Comparison of ENCODE assay signal across 9 cellular contexts in the genomic region with DNA sequence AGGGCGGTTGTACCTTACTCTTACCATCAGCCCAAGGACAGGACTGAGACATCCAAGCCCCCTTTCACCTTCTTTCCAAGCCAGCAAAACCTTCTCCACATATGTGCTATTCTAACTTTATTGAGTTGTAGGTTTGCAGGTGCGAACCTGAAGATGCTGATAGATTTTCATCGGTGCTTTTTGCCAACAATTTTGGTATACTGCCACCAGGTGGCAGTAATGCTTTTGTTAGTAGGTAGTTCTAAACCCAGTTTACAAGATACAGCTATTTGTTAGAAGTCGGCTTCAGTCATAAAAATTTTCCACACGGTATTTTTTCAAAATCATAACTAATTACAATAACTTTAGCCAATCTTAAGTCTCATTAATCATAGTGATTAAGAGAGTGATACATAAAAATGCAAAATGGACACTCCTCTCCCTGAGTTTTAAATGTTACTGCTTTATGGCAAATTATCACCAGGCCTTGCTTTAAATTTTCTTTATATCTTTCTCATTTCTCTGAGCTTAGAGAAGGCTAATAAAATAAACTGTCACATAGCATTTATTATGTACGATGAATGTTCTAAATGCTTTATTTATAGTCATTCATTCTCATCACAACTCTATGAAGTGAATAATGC. TPM values are rescaled to one million over a fixed set of nuclear protein-coding genes. Genes with fewer than 3 reads are reported as not detected.
DNase-seq lines count a peak whose midpoint lies in the region; ATAC-seq and TF ChIP-seq lines count a peak whose summit lies in the region.
"Had no signal": no experiment of that assay in that cellular context is flagged by ENCODE, and none has a peak within 500 bp of the region (broad histone marks: within the 10 kb centered on the region; RNA-seq: fewer than 3 reads in every experiment).

No MANE protein-coding gene starts in this region.

- no peaks in the 10 kb centered on the region for H3K27me3 ChIP-seq in colonic mucosa
- H3K27me3 ChIP-seq: BLaER1 treated with 17β-estradiol and CSF1 and Interleukin-3, amounts not matched to agents 10 nM and 100 nM had no signal

- no peak overlapping the region for H3K27ac ChIP-seq in colonic mucosa
- H3K27ac ChIP-seq: BLaER1 treated with 17β-estradiol and CSF1 and Interleukin-3, amounts not matched to agents 10 nM and 100 nM had no signal

- intact Hi-C loops in colonic mucosa (cut with DNase I): loop anchor here (5.0 kb wide), 1 partner anchor 33 kb away; no protein-coding TSS in a partner anchor

- H3K9ac ChIP-seq in colonic mucosa (ENCODE audit: low read depth in 2 of 2, low read length in 2 of 2): no peak overlapping the region
- H3K9ac ChIP-seq: BLaER1 treated with 17β-estradiol and CSF1 and Interleukin-3, amounts not matched to agents 10 nM and 100 nM had no signal

- peak; percentile 31 for DNase-seq in NCI-H1105 treated with DMSO at 0.1 percent for 48 hours (lab: John Stamatoyannopoulos, UW)
- no peak for DNase-seq in NCI-H1105 (lab: John Stamatoyannopoulos, UW)
- DNase-seq in HPDE6-E6E7 (ENCODE audit: extremely low spot score): peak; percentile 10
- peak; percentile 83 for DNase-seq in RPMI8226
- DNase-seq in colonic mucosa: peak; percentile 24
- peak; percentile 68 for DNase-seq in myocyte (ENCODE audit: low read depth)

- H3K4me1 ChIP-seq in colonic mucosa: no peaks in the 10 kb centered on the region

- ATAC-seq in GM19035 (IDR thresholded peaks at IDR 0.05; ENCODE audit: unreplicated experiment) (no peak), GM18867 (IDR thresholded peaks at IDR 0.05; ENCODE audit: unreplicated experiment) (no peak)

- H3K9me3 ChIP-seq in colonic mucosa: no peaks in the 10 kb centered on the region
- H3K9me3 ChIP-seq: BLaER1 treated with 17β-estradiol and CSF1 and Interleukin-3, amounts not matched to agents 10 nM and 100 nM had no signal

- TF ChIP-seq CTCF in colonic mucosa (IDR thresholded peaks at IDR 0.05): peak; percentile 58

- no peak overlapping the region for H3K4me3 ChIP-seq in colonic mucosa
- H3K4me3 ChIP-seq: BLaER1 treated with 17β-estradiol and CSF1 and Interleukin-3, amounts not matched to agents 10 nM and 100 nM had no signal

- H3K36me3 ChIP-seq in colonic mucosa: no peaks in the 10 kb centered on the region
- H3K36me3 ChIP-seq: BLaER1 treated with 17β-estradiol and CSF1 and Interleukin-3, amounts not matched to agents 10 nM and 100 nM had no signal

RNA-seq across cellular contexts. Expression of a gene that starts 0.6 kb away (rescaled TPM):
- total RNA-seq in colonic mucosa (not detected), myocyte (not detected in 2 replicates)
- polyA plus RNA-seq in myocyte (2012): not detected

RNA-seq across cellular contexts. Expression of a gene that starts 52.3 kb away (rescaled TPM):
- total RNA-seq in colonic mucosa: 1 to 10 TPM; 2.3 to 6.9 TPM
- 129 and 136 TPM in 2 replicates for total RNA-seq in myocyte
- 758 TPM for polyA plus RNA-seq in myocyte (2012)

Comparison
In these comparisons a context has a peak if more than half of its experiments do, and no peak if none do; other contexts are left out.
1. RNA of a gene that starts 52.3 kb away (total RNA-seq): 129 to 136 TPM in myocyte; 2.3 to 6.9 TPM in colonic mucosa; every median in the first group is over 10 times any median in the second.